In genomic region chr2:216081012-216081411, GRCh38 we compare ENCODE assay signal across 8 cellular contexts. TPM values are rescaled to one million over a fixed set of nuclear protein-coding genes. Genes with fewer than 3 reads are reported as not detected.
DNase-seq lines count a peak whose midpoint lies in the region; ATAC-seq and TF ChIP-seq lines count a peak whose summit lies in the region.

No MANE protein-coding gene starts in this region.

- H3K4me3 ChIP-seq in colonic mucosa, result peak overlapping the region; percentile 76

- intact Hi-C loops in CD4-positive, alpha-beta T cell (cut with DNase I, micrococcal nuclease), result no loop called here
- intact Hi-C loops in colonic mucosa (cut with DNase I), result loop anchor here (2.0 kb wide), 1 partner anchor 26 kb away; no protein-coding TSS in a partner anchor

- in situ Hi-C loops in KBM-7 (cut with MboI; ENCODE audit: low pct_unique_long_range_greater_than_20kb, low sequenced_read_pairs), result no loop called here

- peak overlapping the region; percentile 69 for H3K27ac ChIP-seq in CD4-positive, alpha-beta T cell (ENCODE audit: low read depth, low read length)
- H3K27ac ChIP-seq in colonic mucosa, result no peak overlapping the region

- peak overlapping the region; percentile 87 for H3K4me3 Mint-ChIP-seq in CD4-positive, alpha-beta T cell
- peak overlapping the region; percentile 99 for H3K4me3 Mint-ChIP-seq in nephron progenitor cell

- H3K27me3 Mint-ChIP-seq in CD4-positive, alpha-beta T cell, result no peaks in the 10 kb centered on the region
- no peaks in the 10 kb centered on the region for H3K27me3 Mint-ChIP-seq in nephron progenitor cell (ENCODE audit: low read depth, poor library complexity)

- no peak for DNase-seq in CD4-positive, alpha-beta T cell
- DNase-seq in KBM-7 (peak; percentile 5), colonic mucosa (no peak), nephron progenitor cell (no peak), activated gamma-delta T cell (lab: John Stamatoyannopoulos, UW) (no peak), KG1 (lab: John Stamatoyannopoulos, UW) (no peak)
- no peak for DNase-seq in NK-92 treated with Interleukin-12 subunit alpha and Interleukin-12 subunit beta, amount 100 ng/mL, for 24 hours (lab: John Stamatoyannopoulos, UW)

- no peak for TF ChIP-seq CTCF in CD4-positive, alpha-beta T cell (IDR thresholded peaks at IDR 0.05)
- TF ChIP-seq CTCF in colonic mucosa (IDR thresholded peaks at IDR 0.05) (no peak), nephron progenitor cell (IDR thresholded peaks at IDR 0.05) (no peak)

- peak overlapping the region; percentile 80 to 85 for H3K9ac ChIP-seq in colonic mucosa (ENCODE audit: low read depth in 2 of 2, low read length in 2 of 2)

- H3K27ac Mint-ChIP-seq in CD4-positive, alpha-beta T cell, result peak overlapping the region; percentile 82
- H3K27ac Mint-ChIP-seq in nephron progenitor cell, result peak overlapping the region; percentile 97

- peaks cover 7% of the 10 kb centered on the region for H3K36me3 Mint-ChIP-seq in CD4-positive, alpha-beta T cell (ENCODE audit: low read depth)
- peaks cover 4% of the 10 kb centered on the region for H3K36me3 Mint-ChIP-seq in nephron progenitor cell (ENCODE audit: low read depth)

- H3K27me3 ChIP-seq in CD4-positive, alpha-beta T cell (ENCODE audit: control insufficient read depth, insufficient read depth, low read length), result no peaks in the 10 kb centered on the region
- no peaks in the 10 kb centered on the region for H3K27me3 ChIP-seq in colonic mucosa

- peaks cover 64% of the 10 kb centered on the region for H3K4me1 Mint-ChIP-seq in CD4-positive, alpha-beta T cell (ENCODE audit: low read depth)
- H3K4me1 Mint-ChIP-seq in nephron progenitor cell, result peaks cover 56% of the 10 kb centered on the region

- H3K9me3 ChIP-seq in CD4-positive, alpha-beta T cell (ENCODE audit: control insufficient read depth, low read length), result no peaks in the 10 kb centered on the region
- no peaks in the 10 kb centered on the region for H3K9me3 ChIP-seq in colonic mucosa

- H3K36me3 ChIP-seq in colonic mucosa, result no peaks in the 10 kb centered on the region

- CTCF ChIA-PET in CD4-positive, alpha-beta T cell (lab: Charles Lee), result interaction anchor here (1.0 to 1.6 kb wide), 3 partner anchors 23 to 33 kb away, joined by 3 to 5 read pairs (median 5); no protein-coding TSS in a partner anchor

- POLR2A ChIA-PET in CD4-positive, alpha-beta T cell (lab: Charles Lee), result interaction anchor here (0.7 to 5.3 kb wide), 4 partner anchors 19 to 38 kb away, joined by 4 to 106 read pairs (median 10); partner anchors contain the start of gene XRCC5

- H3K9me3 Mint-ChIP-seq in CD4-positive, alpha-beta T cell, result no peaks in the 10 kb centered on the region
- H3K9me3 Mint-ChIP-seq in nephron progenitor cell, result no peaks in the 10 kb centered on the region

- H3K4me1 ChIP-seq in colonic mucosa, result peaks cover 9% of the 10 kb centered on the region

- ATAC-seq in CD4-positive, alpha-beta T cell (ENCODE audit: poor library complexity), result no peak
- no peak for ATAC-seq in GM19467 (IDR thresholded peaks at IDR 0.05; ENCODE audit: unreplicated experiment)

RNA-seq across cellular contexts. Expression of gene PECR, which starts 0.6 kb away (rescaled TPM):
- 10 to 100 TPM in 1 of 2 experiments, 1 to 10 TPM in 1; 9.1 to 10.3 TPM for total RNA-seq in CD4-positive, alpha-beta T cell
- 10 to 100 TPM; 15.9 to 22.5 TPM for total RNA-seq in colonic mucosa

RNA-seq across cellular contexts. Expression of gene TMEM169, which starts 0.7 kb away (rescaled TPM):
- total RNA-seq in CD4-positive, alpha-beta T cell, result under 1 TPM; 0.27 to 0.53 TPM
- under 1 TPM; 0.15 to 0.21 TPM for total RNA-seq in colonic mucosa

RNA-seq across cellular contexts. Expression of gene XRCC5, which starts 28.1 kb away (rescaled TPM):
- total RNA-seq in CD4-positive, alpha-beta T cell, result 100 to 1,000 TPM; 126 to 129 TPM
- 100 to 1,000 TPM; 205 to 244 TPM for total RNA-seq in colonic mucosa
